ENCODE assay signal across 25 cellular contexts in genomic region chr20:56506103-56506502, GRCh38. TPM values are rescaled to one million over a fixed set of nuclear protein-coding genes. Genes with fewer than 3 reads are reported as not detected.
DNase-seq lines count a peak whose midpoint lies in the region; ATAC-seq, FAIRE-seq and TF ChIP-seq lines count a peak whose summit lies in the region.
"Had no signal": no experiment of that assay in that cellular context is flagged by ENCODE, and none has a peak within 500 bp of the region (broad histone marks: within the 10 kb centered on the region; RNA-seq: fewer than 3 reads in every experiment).

No MANE protein-coding gene starts in this region.

- POLR2A ChIA-PET in HepG2 (lab: Yijun Ruan, JAX) (no interaction called here), endothelial cell of umbilical vein (lab: Charles Lee) (no interaction called here), HEK293T (lab: Yijun Ruan, JAX) (no interaction called here)

- H2AFZ ChIP-seq in HepG2 (ENCODE audit: low read length) (no peak overlapping the region), endothelial cell of umbilical vein (ENCODE audit: low read depth, low read length) (no peak overlapping the region)

- no peak overlapping the region for H3K4me2 ChIP-seq in HepG2 (ENCODE audit: low read depth, low read length)
- H3K4me2 ChIP-seq in endothelial cell of umbilical vein (ENCODE audit: insufficient read depth, low read length) = peak overlapping the region; percentile 42
- H3K4me2 ChIP-seq: BLaER1 had no signal

- H4K20me1 ChIP-seq in HepG2 (ENCODE audit: insufficient read depth, low read length) (no peaks in the 10 kb centered on the region), endothelial cell of umbilical vein (replicated peaks; ENCODE audit: control insufficient read depth, extremely low read depth, insufficient read depth, low read length) (no peaks in the 10 kb centered on the region)

- DNase-seq in HepG2 (ENCODE audit: low spot score) (no peak), endothelial cell of umbilical vein (ENCODE audit: low read depth, low spot score) (peak; percentile 75), right lobe of liver (no peak), GM13977 (ENCODE audit: low spot score) (no peak), AG08396 (ENCODE audit: low spot score) (no peak), HEK293T (ENCODE audit: extremely low spot score) (no peak)
- DNase-seq: CD8-positive, alpha-beta T cell; Karpas-422; MG63; NCI-H1105 treated with DMSO at 0.1 percent for 48 hours; NCI-H1694 treated with DMSO at 0.1 percent for 48 hours; NCI-H510A; NCI-H748 treated with DMSO at 0.1 percent for 48 hours; NK-92 treated with Interleukin-12 subunit alpha and Interleukin-12 subunit beta, amount 100 ng/mL, for 24 hours; Peyer's patch had no signal

- TF ChIP-seq POLR2A in HepG2 (IDR thresholded peaks at IDR 0.05; ENCODE audit: insufficient read depth in 1 of 2, low read depth in 2 of 2, low read length in 2 of 2) (no peak), endothelial cell of umbilical vein (IDR thresholded peaks at IDR 0.05; ENCODE audit: low read depth, low read length) (no peak), right lobe of liver (IDR thresholded peaks at IDR 0.05) (no peak)

- TF ChIP-seq EP300 in HepG2 (IDR thresholded peaks at IDR 0.05; ENCODE audit: low read depth in 2 of 2, low read length in 2 of 2) (no peak), HepG2 (CRISPR knock-in tag; IDR thresholded peaks at IDR 0.05; ENCODE audit: borderline replicate concordance) (no peak)

- no peaks in the 10 kb centered on the region for H3K9me1 ChIP-seq in endothelial cell of umbilical vein (replicated peaks; ENCODE audit: control insufficient read depth, extremely low read depth, insufficient read depth, low read length)

- H3K4me3 ChIP-seq in liver (ENCODE audit: low read depth in 1 of 3, low read length in 3 of 3) = no peak overlapping the region
- H3K4me3 ChIP-seq in HepG2 (replicated peaks in 1 of 3; ENCODE audit: insufficient read depth in 1 of 3, low read depth in 2 of 3, low read length in 3 of 3) = no peak overlapping the region
- no peak overlapping the region for H3K4me3 ChIP-seq in endothelial cell of umbilical vein (replicated peaks in 1 of 3; ENCODE audit: insufficient read depth in 1 of 3, low read depth in 1 of 3, low read length in 3 of 3)
- H3K4me3 ChIP-seq in right lobe of liver = no peak overlapping the region
- H3K4me3 ChIP-seq: BLaER1, MG63, Peyer's patch had no signal

- no peaks in the 10 kb centered on the region for H3K79me2 ChIP-seq in HepG2 (ENCODE audit: insufficient read depth, low read length)
- H3K79me2 ChIP-seq in endothelial cell of umbilical vein (ENCODE audit: control insufficient read depth, insufficient read depth, low read length) = peaks cover 3% of the 10 kb centered on the region

- no peak for ATAC-seq in HepG2
- peak; percentile 65 to 93 (median 88) for ATAC-seq in right lobe of liver
- ATAC-seq in GM21723 (IDR thresholded peaks at IDR 0.05; ENCODE audit: unreplicated experiment) = no peak
- ATAC-seq: CD8-positive, alpha-beta T cell; Right ventricle myocardium inferior had no signal

- dilution Hi-C loops in endothelial cell of umbilical vein (cut with MboI; ENCODE audit: extremely low pct_ligation_motif_present, low sequenced_read_pairs) = no loop called here

- peak in 1 of 2 donors; percentile 9 for TF ChIP-seq RAD21 in liver (IDR thresholded peaks at IDR 0.05)
- no peak for TF ChIP-seq RAD21 in HepG2 (CRISPR knock-in tag; IDR thresholded peaks at IDR 0.05)

- FAIRE-seq in HepG2 (lab: Jason Lieb, UNC) (no peak), endothelial cell of umbilical vein (lab: Jason Lieb, UNC) (peak; percentile 96)
- FAIRE-seq: A204.1, D721Med, H54 had no signal

- TF ChIP-seq CTCF in liver (IDR thresholded peaks at IDR 0.05; ENCODE audit: low read depth, low read length, missing input control) = no peak
- no peak for TF ChIP-seq CTCF in HepG2 (CRISPR knock-in tag; IDR thresholded peaks at IDR 0.05)
- no peak for TF ChIP-seq CTCF in endothelial cell of umbilical vein (IDR thresholded peaks at IDR 0.05; ENCODE audit: extremely low read depth in 1 of 2, insufficient read depth in 1 of 2, low read depth in 1 of 2, low read length in 2 of 2)
- no peak for TF ChIP-seq CTCF in right lobe of liver (IDR thresholded peaks at IDR 0.05)
- TF ChIP-seq CTCF in GM13977 (IDR thresholded peaks at IDR 0.05; ENCODE audit: extremely low read depth, insufficient read depth, missing control alignments) = no peak

- intact Hi-C loops in HepG2 (cut with micrococcal nuclease; ENCODE audit: unreplicated experiment) = no loop called here
- intact Hi-C loops in endothelial cell of umbilical vein (cut with micrococcal nuclease) = no loop called here
- intact Hi-C loops in right lobe of liver (cut with DNase I) = no loop called here

- H3K36me3 ChIP-seq in liver (ENCODE audit: control insufficient read depth in 4 of 4, insufficient read depth in 3 of 4, low read depth in 1 of 4, low read length in 3 of 4) (peaks cover 0 to 2% (median 0%) of the 10 kb centered on the region in 4 donors), HepG2 (replicated peaks in 1 of 2; ENCODE audit: control insufficient read depth in 1 of 2, insufficient read depth in 2 of 2, low read length in 2 of 2) (peaks cover 5 to 27% of the 10 kb centered on the region in 2 experiments; a peak in 4 of 5 replicates), endothelial cell of umbilical vein (ENCODE audit: control insufficient read depth in 2 of 2, extremely low read depth in 1 of 2, insufficient read depth in 2 of 2, low read length in 2 of 2) (no peaks in the 10 kb centered on the region), right lobe of liver (no peaks in the 10 kb centered on the region)

- in situ Hi-C loops in HepG2 (cut with HindIII; ENCODE audit: extremely low pct_ligation_motif_present, low pct_unique_long_range_greater_than_20kb) = no loop called here
- in situ Hi-C loops in GM13977 (cut with MboI; ENCODE audit: low pct_unique_long_range_greater_than_20kb, low sequenced_read_pairs, unreplicated experiment) = no loop called here

- H3K27ac ChIP-seq in liver (ENCODE audit: low read depth in 1 of 2, low read length in 2 of 2) = no peak overlapping the region
- no peak overlapping the region for H3K27ac ChIP-seq in HepG2 (ENCODE audit: extremely low read length, insufficient read depth, low read length)
- no peak overlapping the region for H3K27ac ChIP-seq in endothelial cell of umbilical vein (ENCODE audit: insufficient read depth, low read depth, low read length)
- H3K27ac ChIP-seq in right lobe of liver = no peak overlapping the region
- H3K27ac ChIP-seq: BLaER1, Peyer's patch had no signal

- H3K9me3 ChIP-seq in liver (ENCODE audit: control insufficient read depth in 4 of 4, low read length in 3 of 4) (no peaks in the 10 kb centered on the region), HepG2 (ENCODE audit: low read length) (no peaks in the 10 kb centered on the region), endothelial cell of umbilical vein (replicated peaks; ENCODE audit: control insufficient read depth, insufficient read depth, low read length) (no peaks in the 10 kb centered on the region), right lobe of liver (no peaks in the 10 kb centered on the region)
- H3K9me3 ChIP-seq: BLaER1, MG63, Peyer's patch had no signal

- H3K4me1 ChIP-seq in liver (ENCODE audit: control insufficient read depth in 4 of 4, insufficient read depth in 4 of 4, low read length in 3 of 4) (no peaks in the 10 kb centered on the region), HepG2 (ENCODE audit: insufficient read depth, low read length) (no peaks in the 10 kb centered on the region), endothelial cell of umbilical vein (ENCODE audit: control insufficient read depth, extremely low read depth, insufficient read depth, low read length) (peaks cover 10% of the 10 kb centered on the region), right lobe of liver (no peaks in the 10 kb centered on the region)
- H3K4me1 ChIP-seq: BLaER1, Peyer's patch had no signal

- no peak overlapping the region for H3K9ac ChIP-seq in liver (ENCODE audit: low read depth in 1 of 2, low read length in 2 of 2)
- no peak overlapping the region for H3K9ac ChIP-seq in HepG2 (ENCODE audit: insufficient read depth, low read depth, low read length)
- no peak overlapping the region for H3K9ac ChIP-seq in endothelial cell of umbilical vein (replicated peaks; ENCODE audit: extremely low read depth, insufficient read depth, low read length)
- H3K9ac ChIP-seq: BLaER1 had no signal

- WGBS in liver = 46% methylated on average over 3 of the region's 3 CpGs
- WGBS in HepG2 (ENCODE audit: low lambda C conversion rate) = 65% methylated on average over 3 of the region's 3 CpGs
- WGBS in right lobe of liver (ENCODE audit: insufficient coverage, low coverage, low lambda C conversion rate, missing lambda C conversion rate) = 46% methylated on average over 3 of the region's 3 CpGs

- H3K27me3 ChIP-seq in liver (ENCODE audit: control insufficient read depth in 4 of 4, insufficient read depth in 4 of 4, low read length in 3 of 4) (no peaks in the 10 kb centered on the region), HepG2 (ENCODE audit: control insufficient read depth in 1 of 2, insufficient read depth in 2 of 2, low read length in 2 of 2) (no peaks in the 10 kb centered on the region), endothelial cell of umbilical vein (ENCODE audit: control insufficient read depth in 2 of 2, insufficient read depth in 2 of 2, low read length in 2 of 2) (no peaks in the 10 kb centered on the region), right lobe of liver (no peaks in the 10 kb centered on the region)
- H3K27me3 ChIP-seq: BLaER1, MG63, Peyer's patch had no signal

- BruUV-seq in HepG2 (replicated peaks; lab: Mats Ljungman, UMichigan) (no TSS peak), endothelial cell of umbilical vein (replicated peaks; lab: Mats Ljungman, UMichigan) (no TSS peak)

- CTCF ChIA-PET in HepG2 (lab: Yijun Ruan, JAX; ENCODE audit: low intra/inter-chr PET ratio, low total read pairs) (no interaction called here), endothelial cell of umbilical vein (lab: Charles Lee) (interaction anchor here (0.6 to 1.2 kb wide), 4 partner anchors 10 to 147 kb away, joined by 3 read pairs; partner anchors contain the start of genes CASS4 and FAM210B), HEK293T (lab: Yijun Ruan, JAX) (interaction anchor here (0.6 kb wide), 1 partner anchor 85 kb away, joined by 3 read pairs; no protein-coding TSS in a partner anchor)

RNA-seq across cellular contexts. Expression of gene FAM209A, which starts 18.4 kb away (rescaled TPM):
- total RNA-seq in liver = not detected
- not detected for polyA plus RNA-seq in liver
- 0.15 TPM in 1 of 2 replicates, not detected in the other for total RNA-seq in HepG2 (2016; rRNA removed; fragmentation: Illumina TruSeq; extraction: Trizol)
- total RNA-seq in HepG2 (2016; cell fraction: cytosol; rRNA removed; fragmentation: Illumina TruSeq; extraction: Trizol; ENCODE audit: low read depth) = not detected in 2 replicates
- 0.22 TPM in 1 of 2 replicates, not detected in the other for total RNA-seq in HepG2 (2016; cell fraction: insoluble cytoplasmic fraction; rRNA removed; fragmentation: Illumina TruSeq; extraction: Trizol)
- not detected in 2 replicates for total RNA-seq in HepG2 (2016; cell fraction: membrane; rRNA removed; fragmentation: Illumina TruSeq; extraction: Trizol)
- total RNA-seq in HepG2 (2016; cell fraction: nucleus; rRNA removed; fragmentation: Illumina TruSeq; extraction: Trizol) = 0.59 and 1.0 TPM in 2 replicates
- 0.36 and 0.51 TPM in 2 replicates for polyA plus RNA-seq in HepG2 (2011; rRNA removed)
- polyA plus RNA-seq in HepG2 (2011; cell fraction: cytosol; rRNA removed) = 0.12 TPM in 1 of 2 replicates, not detected in the other
- polyA plus RNA-seq in HepG2 (2011; cell fraction: nucleus; rRNA removed) = 1.5 and 2.4 TPM in 2 replicates
- 0.31 and 0.37 TPM in 2 replicates for polyA plus RNA-seq in HepG2 (2012)
- not detected in 2 replicates for polyA plus RNA-seq in HepG2 (2016; cell fraction: cytosol; fragmentation: Illumina TruSeq; extraction: Trizol; ENCODE audit: low read depth)
- not detected in 2 replicates for polyA plus RNA-seq in HepG2 (2016; cell fraction: insoluble cytoplasmic fraction; fragmentation: Illumina TruSeq; extraction: Trizol; ENCODE audit: low read depth)
- polyA plus RNA-seq in HepG2 (2016; cell fraction: membrane; fragmentation: Illumina TruSeq; extraction: Trizol; ENCODE audit: low read depth) = not detected in 2 replicates
- polyA plus RNA-seq in HepG2 (2016; cell fraction: nucleus; fragmentation: Illumina TruSeq; extraction: Trizol; ENCODE audit: insufficient read depth, low read depth) = 0.75 and 1.6 TPM in 2 replicates
- polyA minus RNA-seq in HepG2 (2011; rRNA and poly(A)+ RNA removed; ENCODE audit: low replicate concordance) = 0.44 and 1.8 TPM in 2 replicates
- polyA minus RNA-seq in HepG2 (2011; cell fraction: cytosol; rRNA and poly(A)+ RNA removed) = not detected in 2 replicates
- polyA minus RNA-seq in HepG2 (2011; cell fraction: nucleus; rRNA and poly(A)+ RNA removed) = 2.2 and 2.4 TPM in 2 replicates
- total RNA-seq in endothelial cell of umbilical vein = 0.49 TPM in 1 of 2 replicates, not detected in the other
- polyA plus RNA-seq in endothelial cell of umbilical vein = 0.13 and 0.37 TPM in 2 replicates
- polyA plus RNA-seq in endothelial cell of umbilical vein (2011; cell fraction: cytosol; rRNA removed) = 0.07 TPM in 1 of 2 replicates, not detected in the other
- polyA plus RNA-seq in endothelial cell of umbilical vein (2011; cell fraction: nucleus; rRNA removed) = 1.0 and 1.7 TPM in 2 replicates
- 0.27 TPM in 1 of 2 replicates, not detected in the other for polyA plus RNA-seq in endothelial cell of umbilical vein (2012)
- 0.53 TPM in 1 of 2 replicates, not detected in the other for polyA minus RNA-seq in endothelial cell of umbilical vein
- not detected for polyA minus RNA-seq in endothelial cell of umbilical vein (2011; cell fraction: cytosol; rRNA and poly(A)+ RNA removed)
- polyA minus RNA-seq in endothelial cell of umbilical vein (2011; cell fraction: nucleus; rRNA and poly(A)+ RNA removed) = 0.67 TPM in 1 of 2 replicates, not detected in the other
- total RNA-seq in right lobe of liver = under 1 TPM in 2 of 6 experiments, not detected in 4; 0.24 to 0.37 TPM
- total RNA-seq: Peyer's patch, Right ventricle myocardium inferior, SK-MEL-5 had no signal
- polyA plus RNA-seq: IgD-negative memory B cell had no signal

RNA-seq across cellular contexts. Expression of gene FAM209B, which starts 26.9 kb away (rescaled TPM):
- total RNA-seq in liver = not detected
- polyA plus RNA-seq in liver = under 1 TPM in 1 of 2 donors, not detected in 1; 0.38 TPM
- total RNA-seq in HepG2 (2016; rRNA removed; fragmentation: Illumina TruSeq; extraction: Trizol) = 0.24 and 0.32 TPM in 2 replicates
- total RNA-seq in HepG2 (2016; cell fraction: cytosol; rRNA removed; fragmentation: Illumina TruSeq; extraction: Trizol; ENCODE audit: low read depth) = not detected in 2 replicates
- total RNA-seq in HepG2 (2016; cell fraction: insoluble cytoplasmic fraction; rRNA removed; fragmentation: Illumina TruSeq; extraction: Trizol) = 0.30 and 0.61 TPM in 2 replicates
- not detected in 2 replicates for total RNA-seq in HepG2 (2016; cell fraction: membrane; rRNA removed; fragmentation: Illumina TruSeq; extraction: Trizol)
- total RNA-seq in HepG2 (2016; cell fraction: nucleus; rRNA removed; fragmentation: Illumina TruSeq; extraction: Trizol) = not detected in 2 replicates
- 0.10 and 0.42 TPM in 2 replicates for polyA plus RNA-seq in HepG2 (2011; rRNA removed)
- not detected in 2 replicates for polyA plus RNA-seq in HepG2 (2011; cell fraction: cytosol; rRNA removed)
- 0.59 TPM in 1 of 2 replicates, not detected in the other for polyA plus RNA-seq in HepG2 (2011; cell fraction: nucleus; rRNA removed)
- polyA plus RNA-seq in HepG2 (2012) = not detected in 2 replicates
- polyA plus RNA-seq in HepG2 (2016; cell fraction: cytosol; fragmentation: Illumina TruSeq; extraction: Trizol; ENCODE audit: low read depth) = not detected in 2 replicates
- 0.51 TPM in 1 of 2 replicates, not detected in the other for polyA plus RNA-seq in HepG2 (2016; cell fraction: insoluble cytoplasmic fraction; fragmentation: Illumina TruSeq; extraction: Trizol; ENCODE audit: low read depth)
- polyA plus RNA-seq in HepG2 (2016; cell fraction: membrane; fragmentation: Illumina TruSeq; extraction: Trizol; ENCODE audit: low read depth) = not detected in 2 replicates
- polyA plus RNA-seq in HepG2 (2016; cell fraction: nucleus; fragmentation: Illumina TruSeq; extraction: Trizol; ENCODE audit: insufficient read depth, low read depth) = 0.81 and 0.85 TPM in 2 replicates
- polyA minus RNA-seq in HepG2 (2011; rRNA and poly(A)+ RNA removed; ENCODE audit: low replicate concordance) = not detected in 2 replicates
- not detected in 2 replicates for polyA minus RNA-seq in HepG2 (2011; cell fraction: cytosol; rRNA and poly(A)+ RNA removed)
- polyA minus RNA-seq in HepG2 (2011; cell fraction: nucleus; rRNA and poly(A)+ RNA removed) = not detected in 2 replicates
- total RNA-seq in endothelial cell of umbilical vein = not detected in 2 replicates
- 0.22 TPM in 1 of 2 replicates, not detected in the other for polyA plus RNA-seq in endothelial cell of umbilical vein
- not detected in 2 replicates for polyA plus RNA-seq in endothelial cell of umbilical vein (2011; cell fraction: cytosol; rRNA removed)
- 0.34 and 0.59 TPM in 2 replicates for polyA plus RNA-seq in endothelial cell of umbilical vein (2011; cell fraction: nucleus; rRNA removed)
- polyA plus RNA-seq in endothelial cell of umbilical vein (2012) = not detected in 2 replicates
- not detected in 2 replicates for polyA minus RNA-seq in endothelial cell of umbilical vein
- not detected for polyA minus RNA-seq in endothelial cell of umbilical vein (2011; cell fraction: cytosol; rRNA and poly(A)+ RNA removed)
- not detected in 2 replicates for polyA minus RNA-seq in endothelial cell of umbilical vein (2011; cell fraction: nucleus; rRNA and poly(A)+ RNA removed)
- total RNA-seq in right lobe of liver = under 1 TPM in 1 of 6 experiments, not detected in 5; 0.44 TPM
- total RNA-seq: HT-29, Peyer's patch, Right ventricle myocardium inferior, SK-MEL-5 had no signal

RNA-seq across cellular contexts. Expression of gene RTF2, which starts 37.7 kb away (rescaled TPM):
- 10 to 100 TPM; 29.0 to 31.0 TPM for total RNA-seq in liver
- polyA plus RNA-seq in liver = 10 to 100 TPM; 39.2 to 46.6 TPM
- 142 and 202 TPM in 2 replicates for total RNA-seq in HepG2 (2016; rRNA removed; fragmentation: Illumina TruSeq; extraction: Trizol)
- 22.9 and 24.0 TPM in 2 replicates for total RNA-seq in HepG2 (2016; cell fraction: cytosol; rRNA removed; fragmentation: Illumina TruSeq; extraction: Trizol; ENCODE audit: low read depth)
- total RNA-seq in HepG2 (2016; cell fraction: insoluble cytoplasmic fraction; rRNA removed; fragmentation: Illumina TruSeq; extraction: Trizol) = 146 and 210 TPM in 2 replicates
- 48.4 and 48.7 TPM in 2 replicates for total RNA-seq in HepG2 (2016; cell fraction: membrane; rRNA removed; fragmentation: Illumina TruSeq; extraction: Trizol)
- 61.3 and 68.9 TPM in 2 replicates for total RNA-seq in HepG2 (2016; cell fraction: nucleus; rRNA removed; fragmentation: Illumina TruSeq; extraction: Trizol)
- polyA plus RNA-seq in HepG2 (2011; rRNA removed) = 73.3 and 81.8 TPM in 2 replicates
- polyA plus RNA-seq in HepG2 (2011; cell fraction: cytosol; rRNA removed) = 75.5 and 78.1 TPM in 2 replicates
- 56.4 and 58.3 TPM in 2 replicates for polyA plus RNA-seq in HepG2 (2011; cell fraction: nucleus; rRNA removed)
- polyA plus RNA-seq in HepG2 (2012) = 65.9 and 76.5 TPM in 2 replicates
- polyA plus RNA-seq in HepG2 (2016; cell fraction: cytosol; fragmentation: Illumina TruSeq; extraction: Trizol; ENCODE audit: low read depth) = 23.4 and 24.1 TPM in 2 replicates
- 194 and 208 TPM in 2 replicates for polyA plus RNA-seq in HepG2 (2016; cell fraction: insoluble cytoplasmic fraction; fragmentation: Illumina TruSeq; extraction: Trizol; ENCODE audit: low read depth)
- polyA plus RNA-seq in HepG2 (2016; cell fraction: membrane; fragmentation: Illumina TruSeq; extraction: Trizol; ENCODE audit: low read depth) = 36.9 and 38.6 TPM in 2 replicates
- polyA plus RNA-seq in HepG2 (2016; cell fraction: nucleus; fragmentation: Illumina TruSeq; extraction: Trizol; ENCODE audit: insufficient read depth, low read depth) = 117 and 121 TPM in 2 replicates
- polyA minus RNA-seq in HepG2 (2011; rRNA and poly(A)+ RNA removed; ENCODE audit: low replicate concordance) = 51.8 and 70.9 TPM in 2 replicates
- polyA minus RNA-seq in HepG2 (2011; cell fraction: cytosol; rRNA and poly(A)+ RNA removed) = 30.7 and 31.2 TPM in 2 replicates
- polyA minus RNA-seq in HepG2 (2011; cell fraction: nucleus; rRNA and poly(A)+ RNA removed) = 36.6 and 37.0 TPM in 2 replicates
- 82.2 and 84.7 TPM in 2 replicates for total RNA-seq in endothelial cell of umbilical vein
- 61.3 and 68.8 TPM in 2 replicates for polyA plus RNA-seq in endothelial cell of umbilical vein
- polyA plus RNA-seq in endothelial cell of umbilical vein (2011; cell fraction: cytosol; rRNA removed) = 71.9 and 84.2 TPM in 2 replicates
- polyA plus RNA-seq in endothelial cell of umbilical vein (2011; cell fraction: nucleus; rRNA removed) = 53.4 and 62.0 TPM in 2 replicates
- polyA plus RNA-seq in endothelial cell of umbilical vein (2012) = 88.3 and 89.1 TPM in 2 replicates
- polyA minus RNA-seq in endothelial cell of umbilical vein = 52.8 and 56.8 TPM in 2 replicates
- 32.4 TPM for polyA minus RNA-seq in endothelial cell of umbilical vein (2011; cell fraction: cytosol; rRNA and poly(A)+ RNA removed)
- 16.4 and 17.0 TPM in 2 replicates for polyA minus RNA-seq in endothelial cell of umbilical vein (2011; cell fraction: nucleus; rRNA and poly(A)+ RNA removed)
- total RNA-seq in right lobe of liver = 10 to 100 TPM; 29.9 to 40.1 (median 32.6) TPM

Comparison
In these comparisons a context has a peak if more than half of its experiments do, and no peak if none do; other contexts are left out.
1. ATAC-seq: peak in right lobe of liver (4 of 4); none in HepG2 (single experiment) and GM21723 (single experiment).